Comparison of ENCODE assay signal across 16 cellular contexts in genomic region chr4:70759627-70760026, GRCh38. TPM values are rescaled to one million over a fixed set of nuclear protein-coding genes. Genes with fewer than 3 reads are reported as not detected.
DNase-seq lines count a peak whose midpoint lies in the region; ATAC-seq and TF ChIP-seq lines count a peak whose summit lies in the region.
"Had no signal": no experiment of that assay in that cellular context is flagged by ENCODE, and none has a peak within 500 bp of the region (broad histone marks: within the 10 kb centered on the region; RNA-seq: fewer than 3 reads in every experiment).

No MANE protein-coding gene starts in this region.

- H3K36me3 Mint-ChIP-seq in activated CD8-positive, alpha-beta T cell treated with anti-CD3 and anti-CD28 coated beads, Interleukin-2, amount 10 ng/mL, durations not matched to agents 7 days and 5 days (ENCODE audit: low read depth), result peaks cover 10% of the 10 kb centered on the region
- peaks cover 12% of the 10 kb centered on the region for H3K36me3 Mint-ChIP-seq in activated CD8-positive, alpha-beta T cell treated with anti-CD3 and anti-CD28 coated beads for 36 hours (ENCODE audit: low read depth)
- peaks cover 6% of the 10 kb centered on the region for H3K36me3 Mint-ChIP-seq in central memory CD8-positive, alpha-beta T cell (ENCODE audit: insufficient read depth)
- H3K36me3 Mint-ChIP-seq in natural killer cell, result no peaks in the 10 kb centered on the region

- TF ChIP-seq CTCF in activated CD8-positive, alpha-beta T cell treated with anti-CD3 and anti-CD28 coated beads for 36 hours (IDR thresholded peaks at IDR 0.05), result no peak
- no peak for TF ChIP-seq CTCF in natural killer cell (IDR thresholded peaks at IDR 0.05)

- peaks cover 10% of the 10 kb centered on the region for H3K4me1 Mint-ChIP-seq in activated CD8-positive, alpha-beta T cell treated with anti-CD3 and anti-CD28 coated beads, Interleukin-2, amount 10 ng/mL, durations not matched to agents 7 days and 5 days (ENCODE audit: low read depth)
- H3K4me1 Mint-ChIP-seq in activated CD8-positive, alpha-beta T cell treated with anti-CD3 and anti-CD28 coated beads for 36 hours (ENCODE audit: low read depth), result peaks cover 12% of the 10 kb centered on the region
- H3K4me1 Mint-ChIP-seq in central memory CD8-positive, alpha-beta T cell, result peaks cover 14% of the 10 kb centered on the region
- H3K4me1 Mint-ChIP-seq in natural killer cell, result peaks cover 18% of the 10 kb centered on the region in 2 donors

- no peaks in the 10 kb centered on the region for H3K27me3 Mint-ChIP-seq in activated CD8-positive, alpha-beta T cell treated with anti-CD3 and anti-CD28 coated beads, Interleukin-2, amount 10 ng/mL, durations not matched to agents 7 days and 5 days (ENCODE audit: low read depth)
- no peaks in the 10 kb centered on the region for H3K27me3 Mint-ChIP-seq in activated CD8-positive, alpha-beta T cell treated with anti-CD3 and anti-CD28 coated beads for 36 hours
- no peaks in the 10 kb centered on the region for H3K27me3 Mint-ChIP-seq in central memory CD8-positive, alpha-beta T cell
- H3K27me3 Mint-ChIP-seq in natural killer cell (ENCODE audit: low read depth in 2 of 2), result no peaks in the 10 kb centered on the region
- H3K27me3 Mint-ChIP-seq: stimulated activated memory B cell treated with anti-CD40 and anti-IgM and Interleukin-4, amounts not matched to agents 10 μg/mL and 1 μg/mL and 100 μg/mL, for 72 hours had no signal

- H3K4me3 Mint-ChIP-seq in activated CD8-positive, alpha-beta T cell treated with anti-CD3 and anti-CD28 coated beads, Interleukin-2, amount 10 ng/mL, durations not matched to agents 7 days and 5 days, result no peak overlapping the region
- no peak overlapping the region for H3K4me3 Mint-ChIP-seq in activated CD8-positive, alpha-beta T cell treated with anti-CD3 and anti-CD28 coated beads for 36 hours
- H3K4me3 Mint-ChIP-seq in central memory CD8-positive, alpha-beta T cell, result peak overlapping the region; percentile 42
- H3K4me3 Mint-ChIP-seq in natural killer cell, result peak overlapping the region; percentile 38
- H3K4me3 Mint-ChIP-seq: stimulated activated memory B cell treated with anti-CD40 and anti-IgM and Interleukin-4, amounts not matched to agents 10 μg/mL and 1 μg/mL and 100 μg/mL, for 72 hours had no signal

- no peak overlapping the region for H3K27ac Mint-ChIP-seq in activated CD8-positive, alpha-beta T cell treated with anti-CD3 and anti-CD28 coated beads, Interleukin-2, amount 10 ng/mL, durations not matched to agents 7 days and 5 days
- H3K27ac Mint-ChIP-seq in activated CD8-positive, alpha-beta T cell treated with anti-CD3 and anti-CD28 coated beads for 36 hours, result no peak overlapping the region
- H3K27ac Mint-ChIP-seq in central memory CD8-positive, alpha-beta T cell (ENCODE audit: low read depth), result no peak overlapping the region
- H3K27ac Mint-ChIP-seq in natural killer cell, result peak overlapping the region; percentile 20 to 35
- H3K27ac Mint-ChIP-seq: stimulated activated memory B cell treated with anti-CD40 and anti-IgM and Interleukin-4, amounts not matched to agents 10 μg/mL and 1 μg/mL and 100 μg/mL, for 72 hours had no signal

- DNase-seq in activated CD8-positive, alpha-beta T cell treated with anti-CD3 and anti-CD28 coated beads, Interleukin-2, amount 10 ng/mL, durations not matched to agents 7 days and 5 days, result no peak
- no peak for DNase-seq in activated CD8-positive, alpha-beta T cell treated with anti-CD3 and anti-CD28 coated beads for 36 hours
- no peak for DNase-seq in HEK293T (ENCODE audit: extremely low spot score)
- no peak for DNase-seq in central memory CD8-positive, alpha-beta T cell (ENCODE audit: low spot score in 2 of 2)
- no peak for DNase-seq in natural killer cell
- DNase-seq in AG08395 (ENCODE audit: low spot score), result no peak
- no peak for DNase-seq in left lobe of liver (ENCODE audit: low spot score)
- DNase-seq: activated gamma-delta T cell treated with Interleukin-2 at 50 U/mL for 16 hours, dorsolateral prefrontal cortex, hypothalamus, KG1, NCI-H1105, NCI-H2171 treated with DMSO at 0.1 percent for 48 hours, upper lobe of left lung had no signal

- CTCF ChIA-PET in activated CD8-positive, alpha-beta T cell treated with anti-CD3 and anti-CD28 coated beads, Interleukin-2, amount 10 ng/mL, durations not matched to agents 7 days and 5 days (lab: Charles Lee), result interaction anchor here (0.7 to 1.8 kb wide), 9 partner anchors 9 to 108 kb away, joined by 3 to 6 read pairs (median 4); partner anchors contain the start of gene UTP3
- CTCF ChIA-PET in activated CD8-positive, alpha-beta T cell treated with anti-CD3 and anti-CD28 coated beads for 36 hours (lab: Charles Lee), result interaction anchor here (0.7 to 1.3 kb wide), 4 partner anchors 10 to 251 kb away, joined by 3 to 5 read pairs (median 4); no protein-coding TSS in a partner anchor
- CTCF ChIA-PET in HEK293T (lab: Yijun Ruan, JAX), result no interaction called here

- POLR2A ChIA-PET in activated CD8-positive, alpha-beta T cell treated with anti-CD3 and anti-CD28 coated beads, Interleukin-2, amount 10 ng/mL, durations not matched to agents 7 days and 5 days (lab: Charles Lee), result no interaction called here
- POLR2A ChIA-PET in activated CD8-positive, alpha-beta T cell treated with anti-CD3 and anti-CD28 coated beads for 36 hours (lab: Charles Lee), result no interaction called here
- POLR2A ChIA-PET in HEK293T (lab: Yijun Ruan, JAX), result interaction anchor here (1.0 kb wide), 1 partner anchor 142 kb away, joined by 3 read pairs; the partner anchor contains the start of gene MOB1B

- peak; percentile 53 for ATAC-seq in activated CD8-positive, alpha-beta T cell treated with anti-CD3 and anti-CD28 coated beads, Interleukin-2, amount 10 ng/mL, durations not matched to agents 7 days and 5 days
- no peak for ATAC-seq in activated CD8-positive, alpha-beta T cell treated with anti-CD3 and anti-CD28 coated beads for 36 hours
- peak; percentile 28 for ATAC-seq in central memory CD8-positive, alpha-beta T cell (replicated peaks; ENCODE audit: extremely low read depth, poor library complexity, severe bottlenecking)
- peak in 1 of 3 donors; percentile 24 for ATAC-seq in natural killer cell
- ATAC-seq in GM21390 (IDR thresholded peaks at IDR 0.05; ENCODE audit: unreplicated experiment), result no peak
- ATAC-seq in left lobe of liver, result no peak
- ATAC-seq: stimulated activated memory B cell treated with anti-CD40 and anti-IgM and Interleukin-4, amounts not matched to agents 10 μg/mL and 1 μg/mL and 100 μg/mL, for 72 hours had no signal

- intact Hi-C loops in activated CD8-positive, alpha-beta T cell treated with anti-CD3 and anti-CD28 coated beads for 36 hours (cut with micrococcal nuclease), result no loop called here
- intact Hi-C loops in natural killer cell (cut with micrococcal nuclease), result no loop called here

- no peaks in the 10 kb centered on the region for H3K9me3 Mint-ChIP-seq in activated CD8-positive, alpha-beta T cell treated with anti-CD3 and anti-CD28 coated beads, Interleukin-2, amount 10 ng/mL, durations not matched to agents 7 days and 5 days (ENCODE audit: insufficient read depth)
- peaks cover 3% of the 10 kb centered on the region for H3K9me3 Mint-ChIP-seq in activated CD8-positive, alpha-beta T cell treated with anti-CD3 and anti-CD28 coated beads for 36 hours
- no peaks in the 10 kb centered on the region for H3K9me3 Mint-ChIP-seq in central memory CD8-positive, alpha-beta T cell
- no peaks in the 10 kb centered on the region for H3K9me3 Mint-ChIP-seq in natural killer cell
- H3K9me3 Mint-ChIP-seq: stimulated activated memory B cell treated with anti-CD40 and anti-IgM and Interleukin-4, amounts not matched to agents 10 μg/mL and 1 μg/mL and 100 μg/mL, for 72 hours had no signal

TF ChIP-seq in HEK293T, 16 proteins besides CTCF, POLR2A, EP300 and RAD21:
- no peak for TF ChIP-seq L3MBTL2 (conservative IDR thresholded peaks at IDR 0.05)
- TF ChIP-seq TARDBP (IDR thresholded peaks at IDR 0.05), result no peak
- TF ChIP-seq CTBP1 (IDR thresholded peaks at IDR 0.05; ENCODE audit: borderline replicate concordance), result no peak
- peak; percentile 69 for TF ChIP-seq PKNOX1 (IDR thresholded peaks at IDR 0.05)

RNA-seq across cellular contexts. Expression of gene RUFY3, which starts 37.9 kb away (rescaled TPM):
- 10 to 100 TPM; 35.1 to 43.2 TPM for total RNA-seq in activated CD8-positive, alpha-beta T cell treated with anti-CD3 and anti-CD28 coated beads, Interleukin-2, amount 10 ng/mL, durations not matched to agents 7 days and 5 days
- 10 to 100 TPM; 13.6 to 17.5 TPM for total RNA-seq in activated CD8-positive, alpha-beta T cell treated with anti-CD3 and anti-CD28 coated beads for 36 hours
- 10 to 100 TPM; 31.6 to 38.1 (median 33.4) TPM for total RNA-seq in natural killer cell
- 30.1 TPM for total RNA-seq in left lobe of liver

Comparison
In these comparisons a context has a peak if more than half of its experiments do, and no peak if none do; other contexts are left out.
1. ATAC-seq: peak in activated CD8-positive, alpha-beta T cell treated with anti-CD3 and anti-CD28 coated beads, Interleukin-2, amount 10 ng/mL, durations not matched to agents 7 days and 5 days (single experiment) and central memory CD8-positive, alpha-beta T cell (single experiment); none in activated CD8-positive, alpha-beta T cell treated with anti-CD3 and anti-CD28 coated beads for 36 hours (single experiment), GM21390 (single experiment) and left lobe of liver (single experiment).
2. H3K27ac Mint-ChIP-seq: peak in natural killer cell (2 of 2); none in activated CD8-positive, alpha-beta T cell treated with anti-CD3 and anti-CD28 coated beads, Interleukin-2, amount 10 ng/mL, durations not matched to agents 7 days and 5 days (single experiment), activated CD8-positive, alpha-beta T cell treated with anti-CD3 and anti-CD28 coated beads for 36 hours (single experiment) and central memory CD8-positive, alpha-beta T cell (single experiment).
3. H3K4me3 Mint-ChIP-seq: peak in central memory CD8-positive, alpha-beta T cell (single experiment) and natural killer cell (single experiment); none in activated CD8-positive, alpha-beta T cell treated with anti-CD3 and anti-CD28 coated beads, Interleukin-2, amount 10 ng/mL, durations not matched to agents 7 days and 5 days (single experiment) and activated CD8-positive, alpha-beta T cell treated with anti-CD3 and anti-CD28 coated beads for 36 hours (single experiment).